Comparison of ENCODE assay signal across 1 cellular context in genomic region chr10:112456533-112456932, GRCh38.
TF ChIP-seq lines count a peak whose summit lies in the region.

No MANE protein-coding gene starts in this region.

TF ChIP-seq in GM23338, 12 proteins besides CTCF, POLR2A, EP300 and RAD21:
- TF ChIP-seq ZNF462 (CRISPR knock-in tag; IDR thresholded peaks at IDR 0.05) (no peak), CREB1 (CRISPR knock-in tag; IDR thresholded peaks at IDR 0.05; ENCODE audit: low read depth) (no peak), POLR2AphosphoS5 (IDR thresholded peaks at IDR 0.05; ENCODE audit: low read depth) (no peak), JUNB (IDR thresholded peaks at IDR 0.05; ENCODE audit: unreplicated experiment) (no peak), NANOG (IDR thresholded peaks at IDR 0.05; ENCODE audit: borderline replicate concordance) (no peak), REST (IDR thresholded peaks at IDR 0.05; ENCODE audit: unreplicated experiment) (no peak), EZH2 (IDR thresholded peaks at IDR 0.05; ENCODE audit: low read depth, unreplicated experiment) (no peak), ETS1 (IDR thresholded peaks at IDR 0.05) (no peak), EZH2phosphoT487 (IDR thresholded peaks at IDR 0.05; ENCODE audit: unreplicated experiment) (no peak), ZNF114 (CRISPR knock-in tag; IDR thresholded peaks at IDR 0.05) (no peak), ZNF331 (CRISPR knock-in tag; IDR thresholded peaks at IDR 0.05; ENCODE audit: low read depth) (no peak), STAT1 (IDR thresholded peaks at IDR 0.05; ENCODE audit: unreplicated experiment) (no peak)
TF ChIP-seq in GM23338: peak in this region for 0.
